In genomic region chr2:180979935-180980184, GRCh38 we compare ENCODE assay signal across 1 cellular context.
TF ChIP-seq lines count a peak whose summit lies in the region.

No MANE protein-coding gene starts in this region.

TF ChIP-seq in K562, 482 proteins besides CTCF, POLR2A, EP300 and RAD21 (continued from another document and continues in another):
- TF ChIP-seq MGA (IDR thresholded peaks at IDR 0.05) (peak; percentile 87), ETV6 (IDR thresholded peaks at IDR 0.05; ENCODE audit: borderline replicate concordance in 1 of 2, low read depth in 2 of 2, low read length in 1 of 2) (0 out of 4 replicates have a peak, but pooled peaks of 1 of the 2 experiments have one; percentile 30), ETV6 (CRISPR knock-in tag; IDR thresholded peaks at IDR 0.05; ENCODE audit: borderline replicate concordance) (no peak), ARID1B (IDR thresholded peaks at IDR 0.05) (no peak), NR4A1 (CRISPR knock-in tag; IDR thresholded peaks at IDR 0.05) (no peak), NR4A1 (tag; IDR thresholded peaks at IDR 0.05) (no peak), ZNF79 (CRISPR knock-in tag; IDR thresholded peaks at IDR 0.05; ENCODE audit: low read depth) (no peak), NBN (IDR thresholded peaks at IDR 0.05; ENCODE audit: low read depth) (0 out of 2 replicates have a peak, but pooled peaks have one; percentile 23), ARID3A (IDR thresholded peaks at IDR 0.05; ENCODE audit: borderline replicate concordance, low read depth, low read length) (no peak), TCF15 (CRISPR knock-in tag; IDR thresholded peaks at IDR 0.05) (no peak), TFAP4 (CRISPR knock-in tag; IDR thresholded peaks at IDR 0.05; ENCODE audit: borderline replicate concordance) (peak; percentile 32; the same call in 1 of the 2 replicates), ZBTB40 (IDR thresholded peaks at IDR 0.05) (peak; percentile 41; the same call in 1 of the 2 replicates), ZBTB40 (CRISPR knock-in tag; IDR thresholded peaks at IDR 0.05) (no peak), HMG20A (CRISPR knock-in tag; conservative IDR thresholded peaks at IDR 0.05) (no peak), CEBPG (CRISPR knock-in tag; IDR thresholded peaks at IDR 0.05) (no peak), CEBPG (tag; conservative IDR thresholded peaks at IDR 0.05 in 1 of 2, IDR thresholded peaks at IDR 0.05 in 1 of 2) (no peak), ZNF165 (CRISPR knock-in tag; IDR thresholded peaks at IDR 0.05; ENCODE audit: borderline replicate concordance) (no peak)
